In the genomic region with DNA sequence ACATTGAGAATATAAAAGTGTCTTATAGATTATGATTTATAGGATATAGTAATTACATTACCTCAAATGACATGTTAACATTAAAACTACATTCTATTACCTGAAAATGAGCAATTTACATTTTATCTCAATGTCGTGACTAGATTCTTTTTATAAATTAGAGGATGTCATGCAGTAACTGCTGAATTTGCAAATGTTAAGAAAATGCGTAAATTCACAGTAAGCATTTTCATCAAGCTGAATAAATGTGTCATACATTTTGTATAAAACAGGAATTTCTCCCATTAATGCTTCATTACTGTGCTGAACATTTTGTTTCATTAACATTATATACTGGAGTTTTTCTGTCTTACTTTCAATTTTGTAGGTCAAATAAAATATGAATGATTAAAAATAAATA, we compare ENCODE assay signal across 35 cellular contexts.
"Had no signal": no experiment of that assay in that cellular context is flagged by ENCODE, and none has a peak within 500 bp of the region (broad histone marks: within the 10 kb centered on the region; RNA-seq: fewer than 3 reads in every experiment).

No MANE protein-coding gene starts in this region.

- H3K27me3 ChIP-seq: MG63 had no signal

- H3K4me3 ChIP-seq: MG63 had no signal

- H3K36me3 ChIP-seq: MG63 had no signal

- H3K9me3 ChIP-seq: MG63 had no signal

- DNase-seq: Karpas-422, Kasumi-1, MG63, MM.1S, MV-4-11, NCI-H1048, NCI-H1092, NCI-H1092 treated with DMSO at 0.1 percent for 48 hours, NCI-H1105, NCI-H1105 treated with DMSO at 0.1 percent for 48 hours, NCI-H1417, NCI-H1417 treated with DMSO at 0.1 percent for 48 hours, NCI-H1436, NCI-H1436 treated with DMSO at 0.1 percent for 48 hours, NCI-H146, NCI-H1694, NCI-H1694 treated with DMSO at 0.1 percent for 48 hours, NCI-H187, NCI-H187 treated with DMSO at 0.1 percent for 48 hours, NCI-H1930, NCI-H2029, NCI-H2029 treated with DMSO at 0.1 percent for 48 hours, NCI-H2081, NCI-H2081 treated with DMSO at 0.1 percent for 48 hours, NCI-H2107, NCI-H2171 treated with DMSO at 0.1 percent for 48 hours, NCI-H2227 treated with DMSO at 0.1 percent for 48 hours, NCI-H226, NCI-H345, NCI-H446, NCI-H446 treated with DMSO at 0.1 percent for 48 hours, NCI-H510A, NCI-H510A treated with DMSO at 0.1 percent for 48 hours, NCI-H524, NCI-H524 treated with DMSO at 0.1 percent for 48 hours had no signal
